ENCODE assay signal across 21 cellular contexts in the genomic region with DNA sequence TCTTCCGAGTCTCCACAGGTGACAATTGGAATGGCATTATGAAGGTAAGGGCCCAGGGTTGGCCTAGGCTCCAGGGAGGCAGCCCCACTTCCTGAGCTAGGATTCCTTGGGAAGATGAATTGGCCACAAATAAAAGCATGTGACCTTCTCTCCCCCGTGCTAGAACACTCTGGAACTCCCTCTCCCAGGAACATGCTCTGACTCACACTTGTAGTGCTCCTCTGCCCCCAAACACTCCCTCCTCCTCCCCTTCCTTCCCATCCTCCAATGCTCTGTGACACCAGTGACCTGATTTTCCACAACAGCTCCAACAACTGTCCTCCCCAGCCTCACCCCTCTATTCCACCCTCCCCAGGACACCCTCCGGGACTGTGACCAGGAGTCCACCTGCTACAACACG. TPM values are rescaled to one million over a fixed set of nuclear protein-coding genes. Genes with fewer than 3 reads are reported as not detected.
DNase-seq lines count a peak whose midpoint lies in the region; ATAC-seq and TF ChIP-seq lines count a peak whose summit lies in the region.
"Had no signal": no experiment of that assay in that cellular context is flagged by ENCODE, and none has a peak within 500 bp of the region (broad histone marks: within the 10 kb centered on the region; RNA-seq: fewer than 3 reads in every experiment).

No MANE protein-coding gene starts in this region.

- intact Hi-C loops in mucosa of descending colon (cut with DNase I, micrococcal nuclease) (no loop called here), PC-3 (cut with micrococcal nuclease) (no loop called here)

- H3K4me2 ChIP-seq in BLaER1 treated with 17β-estradiol and CSF1 and Interleukin-3, amounts not matched to agents 10 nM and 100 nM, result peak overlapping the region in 6 of 11 experiments; percentile 49 to 90 (median 82); a peak in 12 of 22 replicates
- H3K4me2 ChIP-seq in PC-3 (ENCODE audit: low read length), result no peak overlapping the region

- H3K4me1 Mint-ChIP-seq in stimulated activated memory B cell treated with anti-CD40 and anti-IgM and Interleukin-4, amounts not matched to agents 10 μg/mL and 1 μg/mL and 100 μg/mL, for 72 hours, result peaks cover 8% of the 10 kb centered on the region

- TF ChIP-seq CTCF in choroid plexus epithelial cell (conservative IDR thresholded peaks at IDR 0.05; ENCODE audit: low read depth, low read length) (no peak), mucosa of descending colon (IDR thresholded peaks at IDR 0.05) (no peak), PC-3 (conservative IDR thresholded peaks at IDR 0.05; ENCODE audit: low read depth, low read length) (no peak)

- H3K27me3 Mint-ChIP-seq in stimulated activated memory B cell treated with anti-CD40 and anti-IgM and Interleukin-4, amounts not matched to agents 10 μg/mL and 1 μg/mL and 100 μg/mL, for 72 hours, result peaks cover 56% of the 10 kb centered on the region

- CTCF ChIA-PET in PC-3 (lab: Charles Lee), result no interaction called here

- no TSS peak for BruUV-seq in PC-3 (replicated peaks; lab: Mats Ljungman, UMichigan)

- H3K27ac Mint-ChIP-seq in stimulated activated memory B cell treated with anti-CD40 and anti-IgM and Interleukin-4, amounts not matched to agents 10 μg/mL and 1 μg/mL and 100 μg/mL, for 72 hours, result no peak overlapping the region
- H3K27ac Mint-ChIP-seq: activated B cell treated with CpG ODN at 0.5 μM for 24 hours; activated CD4-positive, alpha-beta memory T cell treated with anti-CD3 and anti-CD28 coated beads, Interleukin-2, amount 10 ng/mL, durations not matched to agents 7 days and 5 days; activated naive CD4-positive, alpha-beta T cell treated with anti-CD3 and anti-CD28 coated beads for 36 hours; CD8-positive, alpha-beta T cell had no signal

- H3F3A ChIP-seq in PC-3 (ENCODE audit: low read length, unreplicated experiment), result no peaks in the 10 kb centered on the region

- peak; percentile 19 for ATAC-seq in mucosa of descending colon
- ATAC-seq in stimulated activated memory B cell treated with anti-CD40 and anti-IgM and Interleukin-4, amounts not matched to agents 10 μg/mL and 1 μg/mL and 100 μg/mL, for 72 hours, result no peak
- no peak for ATAC-seq in PC-3
- ATAC-seq in GM21367 (IDR thresholded peaks at IDR 0.05; ENCODE audit: unreplicated experiment), result no peak
- ATAC-seq: CD8-positive, alpha-beta T cell; psoas muscle had no signal

- no peaks in the 10 kb centered on the region for H3K36me3 ChIP-seq in BLaER1 treated with 17β-estradiol and CSF1 and Interleukin-3, amounts not matched to agents 10 nM and 100 nM
- H3K36me3 ChIP-seq in mucosa of descending colon (ENCODE audit: low read depth), result no peaks in the 10 kb centered on the region
- H3K36me3 ChIP-seq in PC-3 (ENCODE audit: low read depth, low read length), result no peaks in the 10 kb centered on the region
- H3K36me3 ChIP-seq: SJCRH30, spleen, uterus had no signal

- POLR2A ChIA-PET in PC-3 (lab: Charles Lee; ENCODE audit: unreplicated experiment), result no interaction called here

- H3K4me1 ChIP-seq in BLaER1 treated with 17β-estradiol and CSF1 and Interleukin-3, amounts not matched to agents 10 nM and 100 nM, result peaks cover 22 to 55% (median 39%) of the 10 kb centered on the region in 10 experiments
- H3K4me1 ChIP-seq in mucosa of descending colon (ENCODE audit: low read depth) (no peaks in the 10 kb centered on the region), PC-3 (ENCODE audit: insufficient read depth, low read length) (peaks cover 3% of the 10 kb centered on the region; the same call in 1 of the 2 replicates)
- H3K4me1 ChIP-seq: foreskin keratinocyte, psoas muscle, uterus had no signal

- no peaks in the 10 kb centered on the region for H4K20me1 ChIP-seq in BLaER1 treated with 17β-estradiol and CSF1 and Interleukin-3, amounts not matched to agents 10 nM and 100 nM
- H4K20me1 ChIP-seq in PC-3 (ENCODE audit: low read length), result no peaks in the 10 kb centered on the region

- H3K9ac ChIP-seq in BLaER1 treated with 17β-estradiol and CSF1 and Interleukin-3, amounts not matched to agents 10 nM and 100 nM, result 0 out of 22 replicates have a peak overlapping the region, but pooled peaks of 1 of the 11 experiments have one; percentile 2
- no peak overlapping the region for H3K9ac ChIP-seq in PC-3 (ENCODE audit: low read length)

- H3K9me3 Mint-ChIP-seq in stimulated activated memory B cell treated with anti-CD40 and anti-IgM and Interleukin-4, amounts not matched to agents 10 μg/mL and 1 μg/mL and 100 μg/mL, for 72 hours, result no peaks in the 10 kb centered on the region
- H3K9me3 Mint-ChIP-seq: activated B cell treated with CpG ODN at 0.5 μM for 24 hours; activated CD4-positive, alpha-beta memory T cell treated with anti-CD3 and anti-CD28 coated beads, Interleukin-2, amount 10 ng/mL, durations not matched to agents 7 days and 5 days; activated naive CD4-positive, alpha-beta T cell treated with anti-CD3 and anti-CD28 coated beads for 36 hours; CD8-positive, alpha-beta T cell had no signal

- peak; percentile 20 for DNase-seq in NCI-H226
- peak; percentile 21 for DNase-seq in choroid plexus epithelial cell (ENCODE audit: low read depth)
- DNase-seq in mucosa of descending colon, result no peak
- DNase-seq in dedifferentiated amniotic fluid mesenchymal stem cell (ENCODE audit: extremely low spot score), result no peak
- no peak for DNase-seq in PC-3
- DNase-seq: activated B cell treated with CpG ODN at 0.5 μM for 24 hours; activated CD4-positive, alpha-beta memory T cell treated with anti-CD3 and anti-CD28 coated beads, Interleukin-2, amount 10 ng/mL, durations not matched to agents 7 days and 5 days; activated naive CD4-positive, alpha-beta T cell treated with anti-CD3 and anti-CD28 coated beads for 36 hours; activated T-cell treated with anti-CD3 and anti-CD28 coated beads, Interleukin-2, amount 50 U/mL, for 1 hour; CD8-positive, alpha-beta T cell; foreskin keratinocyte; Karpas-422; NCI-H1105 treated with DMSO at 0.1 percent for 48 hours; psoas muscle; SJCRH30; spleen; T-helper 2 cell; uterus had no signal

- no peaks in the 10 kb centered on the region for H3K9me3 ChIP-seq in BLaER1 treated with 17β-estradiol and CSF1 and Interleukin-3, amounts not matched to agents 10 nM and 100 nM (replicated peaks in 1 of 11)
- H3K9me3 ChIP-seq in mucosa of descending colon, result no peaks in the 10 kb centered on the region
- H3K9me3 ChIP-seq in PC-3 (ENCODE audit: low read length), result no peaks in the 10 kb centered on the region
- H3K9me3 ChIP-seq: psoas muscle, SJCRH30, spleen, uterus had no signal

- no peaks in the 10 kb centered on the region for H3K27me3 ChIP-seq in BLaER1 treated with 17β-estradiol and CSF1 and Interleukin-3, amounts not matched to agents 10 nM and 100 nM
- no peaks in the 10 kb centered on the region for H3K27me3 ChIP-seq in PC-3 (ENCODE audit: low read length)
- H3K27me3 ChIP-seq: uterus had no signal

- no peaks in the 10 kb centered on the region for H3K36me3 Mint-ChIP-seq in stimulated activated memory B cell treated with anti-CD40 and anti-IgM and Interleukin-4, amounts not matched to agents 10 μg/mL and 1 μg/mL and 100 μg/mL, for 72 hours
- H3K36me3 Mint-ChIP-seq: CD8-positive, alpha-beta T cell had no signal

- H3K4me3 Mint-ChIP-seq in stimulated activated memory B cell treated with anti-CD40 and anti-IgM and Interleukin-4, amounts not matched to agents 10 μg/mL and 1 μg/mL and 100 μg/mL, for 72 hours, result no peak overlapping the region
- H3K4me3 Mint-ChIP-seq: activated B cell treated with CpG ODN at 0.5 μM for 24 hours; activated CD4-positive, alpha-beta memory T cell treated with anti-CD3 and anti-CD28 coated beads, Interleukin-2, amount 10 ng/mL, durations not matched to agents 7 days and 5 days; activated naive CD4-positive, alpha-beta T cell treated with anti-CD3 and anti-CD28 coated beads for 36 hours; CD8-positive, alpha-beta T cell had no signal

- no peaks in the 10 kb centered on the region for H3K9me2 ChIP-seq in PC-3 (replicated peaks; ENCODE audit: low read length)

- H3K79me2 ChIP-seq in PC-3 (ENCODE audit: low read length), result no peaks in the 10 kb centered on the region

- H3K4me3 ChIP-seq in BLaER1 treated with 17β-estradiol and CSF1 and Interleukin-3, amounts not matched to agents 10 nM and 100 nM, result no peak overlapping the region
- H3K4me3 ChIP-seq in choroid plexus epithelial cell (ENCODE audit: low read depth, low read length) (no peak overlapping the region), mucosa of descending colon (no peak overlapping the region), PC-3 (ENCODE audit: low read length) (no peak overlapping the region)
- H3K4me3 ChIP-seq: psoas muscle, SJCRH30, spleen, uterus had no signal

- H3K27ac ChIP-seq in BLaER1 treated with 17β-estradiol and CSF1 and Interleukin-3, amounts not matched to agents 10 nM and 100 nM, result peak overlapping the region in 5 of 11 experiments; percentile 55 to 80 (median 71); a peak in 7 of 22 replicates
- H3K27ac ChIP-seq in PC-3 (ENCODE audit: low read length), result no peak overlapping the region
- H3K27ac ChIP-seq: foreskin keratinocyte, psoas muscle, SJCRH30, spleen, uterus had no signal

- H2AFZ ChIP-seq in PC-3 (ENCODE audit: low read length), result no peak overlapping the region

RNA-seq across cellular contexts. Expression of gene ABCC3, which starts 16.4 kb away (rescaled TPM):
- 100 to 1,000 TPM; 166 to 453 (median 211) TPM for total RNA-seq in mucosa of descending colon
- total RNA-seq in PC-3 (2014; rRNA removed), result 50.2 and 64.4 TPM in 2 replicates
- total RNA-seq: activated naive CD4-positive, alpha-beta T cell treated with anti-CD3 and anti-CD28 coated beads for 36 hours; CD8-positive, alpha-beta T cell had no signal

RNA-seq across cellular contexts. Expression of gene CACNA1G, which starts 57.8 kb away (rescaled TPM):
- total RNA-seq in mucosa of descending colon (under 1 TPM; 0.07 to 0.32 (median 0.12) TPM), PC-3 (2014; rRNA removed) (0.04 and 0.12 TPM in 2 replicates)
- total RNA-seq: activated CD4-positive, alpha-beta memory T cell treated with anti-CD3 and anti-CD28 coated beads, Interleukin-2, amount 10 ng/mL, durations not matched to agents 7 days and 5 days had no signal

Comparison
In these comparisons a context has a peak if more than half of its experiments do, and no peak if none do; other contexts are left out.
1. DNase-seq: peak in NCI-H226 (single experiment) and choroid plexus epithelial cell (single experiment); none in mucosa of descending colon (0 of 3), dedifferentiated amniotic fluid mesenchymal stem cell (single experiment) and PC-3 (single experiment).